1 cellular context compared by ENCODE assay signal in the genomic region with DNA sequence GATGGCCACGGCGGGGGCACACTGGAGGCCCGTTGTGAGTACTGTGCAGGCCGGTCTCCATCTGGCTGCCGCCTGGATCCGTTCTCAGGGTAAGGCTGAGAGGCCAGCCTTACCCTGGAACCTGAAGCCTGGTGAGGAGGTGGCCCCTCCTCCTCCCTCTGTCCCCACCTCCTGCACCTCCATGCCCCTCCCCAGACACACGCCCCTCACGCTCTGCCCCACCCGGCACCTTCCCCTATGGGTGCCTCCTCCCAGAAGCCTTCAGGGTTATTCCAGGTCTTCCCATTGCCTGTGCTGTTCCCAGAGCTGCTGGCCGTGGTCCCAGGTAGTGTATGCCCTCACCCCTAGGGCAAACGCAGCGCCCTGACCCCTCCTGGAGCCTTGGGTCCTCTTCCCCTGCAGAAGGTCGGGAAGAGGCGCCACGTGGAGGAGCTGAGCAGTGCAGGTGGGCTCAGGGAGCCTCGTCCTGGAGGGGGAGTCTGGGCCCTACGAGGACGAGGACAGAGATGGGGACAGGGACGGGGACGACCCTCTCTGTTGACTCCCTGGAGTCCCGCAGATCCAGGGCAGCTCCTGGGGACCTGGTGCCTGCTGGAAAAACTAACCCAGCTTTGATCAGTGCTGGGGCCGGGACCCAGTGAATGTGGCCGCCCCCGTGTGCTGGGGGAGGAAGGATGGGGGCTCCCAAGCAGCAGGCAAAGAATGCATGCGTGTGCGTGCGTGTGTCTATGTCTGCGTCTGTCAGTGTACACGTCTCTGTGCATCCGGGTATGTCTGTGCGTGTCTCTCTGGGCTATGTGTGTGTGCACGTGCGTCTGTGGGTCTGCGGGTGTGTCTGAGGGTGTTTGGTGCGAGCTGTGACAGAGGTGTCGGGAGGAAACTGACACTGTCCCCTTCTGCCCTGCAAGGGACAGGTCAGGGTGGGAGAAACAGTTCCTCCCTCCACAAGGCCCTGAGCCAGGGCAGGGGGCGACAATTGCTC.
TF ChIP-seq lines count a peak whose summit lies in the region.

No MANE protein-coding gene starts in this region.

TF ChIP-seq in WTC11, 78 proteins besides CTCF, POLR2A, EP300 and RAD21 (continued from another document):
- TF ChIP-seq, protein P1, sequence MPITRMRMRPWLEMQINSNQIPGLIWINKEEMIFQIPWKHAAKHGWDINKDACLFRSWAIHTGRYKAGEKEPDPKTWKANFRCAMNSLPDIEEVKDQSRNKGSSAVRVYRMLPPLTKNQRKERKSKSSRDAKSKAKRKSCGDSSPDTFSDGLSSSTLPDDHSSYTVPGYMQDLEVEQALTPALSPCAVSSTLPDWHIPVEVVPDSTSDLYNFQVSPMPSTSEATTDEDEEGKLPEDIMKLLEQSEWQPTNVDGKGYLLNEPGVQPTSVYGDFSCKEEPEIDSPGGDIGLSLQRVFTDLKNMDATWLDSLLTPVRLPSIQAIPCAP (CRISPR knock-in tag; IDR thresholded peaks at IDR 0.05) = 0 out of 2 replicates have a peak, but pooled peaks have one; percentile 14
- 0 out of 2 replicates have a peak, but pooled peaks have one; percentile 66 for TF ChIP-seq SMAD3 (CRISPR knock-in tag; IDR thresholded peaks at IDR 0.05; ENCODE audit: borderline replicate concordance)
- no peak for TF ChIP-seq GABPB1 (CRISPR knock-in tag; IDR thresholded peaks at IDR 0.05)
